ENCODE assay signal across 1 cellular context in the genomic region with DNA sequence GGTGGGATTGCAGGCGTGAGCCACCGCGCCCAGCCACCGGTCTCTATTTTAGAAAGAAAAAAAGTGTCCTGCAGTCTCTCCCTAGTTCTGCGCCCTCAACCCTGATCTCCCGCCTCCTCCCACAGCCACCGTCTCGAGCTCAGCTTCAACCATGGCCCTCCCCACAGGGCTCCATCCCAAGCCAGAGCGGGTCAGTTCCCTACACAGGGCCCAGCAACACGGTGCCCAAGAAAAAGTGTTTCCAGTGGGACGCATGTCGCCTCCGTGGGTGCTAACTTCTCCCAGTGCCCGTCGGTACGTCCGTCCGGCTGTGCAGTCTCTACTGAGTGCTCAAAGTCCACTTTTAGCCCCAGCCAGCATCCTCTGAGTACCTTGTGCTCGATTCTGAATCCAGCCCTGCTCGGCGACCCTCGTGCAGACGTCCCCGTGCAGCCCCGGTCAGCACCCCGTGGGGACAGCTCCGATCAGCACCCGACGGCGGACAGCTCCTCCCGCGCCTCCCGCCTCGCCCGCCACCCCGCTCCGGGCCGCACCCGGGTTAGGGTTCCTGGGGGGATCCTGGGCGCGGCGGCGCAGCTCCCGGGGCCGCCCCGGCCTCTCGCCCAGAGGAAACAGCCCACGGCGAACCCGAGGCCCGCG.
TF ChIP-seq lines count a peak whose summit lies in the region.

No MANE protein-coding gene starts in this region.

TF ChIP-seq in HepG2, 621 proteins besides CTCF, POLR2A, EP300 and RAD21 (continued from another document and continues in another):
- TF ChIP-seq, protein P1, sequence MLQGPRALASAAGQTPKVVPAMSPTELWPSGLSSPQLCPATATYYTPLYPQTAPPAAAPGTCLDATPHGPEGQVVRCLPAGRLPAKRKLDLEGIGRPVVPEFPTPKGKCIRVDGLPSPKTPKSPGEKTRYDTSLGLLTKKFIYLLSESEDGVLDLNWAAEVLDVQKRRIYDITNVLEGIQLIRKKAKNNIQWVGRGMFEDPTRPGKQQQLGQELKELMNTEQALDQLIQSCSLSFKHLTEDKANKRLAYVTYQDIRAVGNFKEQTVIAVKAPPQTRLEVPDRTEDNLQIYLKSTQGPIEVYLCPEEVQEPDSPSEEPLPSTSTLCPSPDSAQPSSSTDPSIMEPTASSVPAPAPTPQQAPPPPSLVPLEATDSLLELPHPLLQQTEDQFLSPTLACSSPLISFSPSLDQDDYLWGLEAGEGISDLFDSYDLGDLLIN (CRISPR knock-in tag; IDR thresholded peaks at IDR 0.05; ENCODE audit: borderline replicate concordance), result peak; percentile 99; the same call in 1 of the 2 replicates
- TF ChIP-seq SMAD3 (CRISPR knock-in tag; IDR thresholded peaks at IDR 0.05) (peak; percentile 99), ZNF619 (CRISPR knock-in tag; IDR thresholded peaks at IDR 0.05) (no peak), RFX5 (IDR thresholded peaks at IDR 0.05; ENCODE audit: low read depth, low read length) (no peak), NFE2L1 (CRISPR knock-in tag; IDR thresholded peaks at IDR 0.05; ENCODE audit: borderline replicate concordance) (peak; percentile 88; the same call in 1 of the 2 replicates), KAT7 (CRISPR knock-in tag; IDR thresholded peaks at IDR 0.05; ENCODE audit: borderline replicate concordance) (peak; percentile 85; the same call in 1 of the 2 replicates), ZNF326 (CRISPR knock-in tag; IDR thresholded peaks at IDR 0.05; ENCODE audit: borderline replicate concordance) (peak; percentile 87; the same call in 1 of the 2 replicates), CREM (IDR thresholded peaks at IDR 0.05) (no peak), CREM (CRISPR knock-in tag; IDR thresholded peaks at IDR 0.05) (peak; percentile 71), RARA (CRISPR knock-in tag; IDR thresholded peaks at IDR 0.05) (peak; percentile 91), MAFK (conservative IDR thresholded peaks at IDR 0.05 in 1 of 2, IDR thresholded peaks at IDR 0.05 in 1 of 2; ENCODE audit: low read length in 2 of 2) (no peak), MTERF4 (CRISPR knock-in tag; IDR thresholded peaks at IDR 0.05) (peak; percentile 95), SOX13 (IDR thresholded peaks at IDR 0.05) (no peak), SOX13 (CRISPR knock-in tag; conservative IDR thresholded peaks at IDR 0.05 in 1 of 2, IDR thresholded peaks at IDR 0.05 in 1 of 2) (peak in 1 of 2 experiments; percentile 81; a peak in 2 of 4 replicates), ZBTB20 (CRISPR knock-in tag; IDR thresholded peaks at IDR 0.05; ENCODE audit: borderline replicate concordance, low read depth) (peak; percentile 99), MYNN (CRISPR knock-in tag; IDR thresholded peaks at IDR 0.05; ENCODE audit: low read depth) (peak; percentile 97), ZNF317 (CRISPR knock-in tag; IDR thresholded peaks at IDR 0.05) (peak; percentile 90), MEIS2 (CRISPR knock-in tag; IDR thresholded peaks at IDR 0.05) (peak; percentile 100), MTF2 (CRISPR knock-in tag; IDR thresholded peaks at IDR 0.05; ENCODE audit: borderline replicate concordance) (peak; percentile 93), ZBTB42 (CRISPR knock-in tag; IDR thresholded peaks at IDR 0.05) (peak; percentile 85; the same call in 1 of the 2 replicates), HMG20A (CRISPR knock-in tag; IDR thresholded peaks at IDR 0.05; ENCODE audit: borderline replicate concordance) (peak; percentile 79; the same call in 1 of the 2 replicates), ZNF563 (CRISPR knock-in tag; IDR thresholded peaks at IDR 0.05) (peak; percentile 99), ZNF503 (CRISPR knock-in tag; IDR thresholded peaks at IDR 0.05) (peak; percentile 92), PRPF4 (IDR thresholded peaks at IDR 0.05; ENCODE audit: low read depth, low read length, poor library complexity, severe bottlenecking) (no peak), BRCA1 (CRISPR knock-in tag; IDR thresholded peaks at IDR 0.05) (peak; percentile 100), ZKSCAN1 (IDR thresholded peaks at IDR 0.05; ENCODE audit: low read length) (no peak), RFXAP (CRISPR knock-in tag; IDR thresholded peaks at IDR 0.05; ENCODE audit: borderline replicate concordance) (peak; percentile 95), ZNF30 (CRISPR knock-in tag; IDR thresholded peaks at IDR 0.05) (peak; percentile 98), ZNF564 (CRISPR knock-in tag; IDR thresholded peaks at IDR 0.05) (peak; percentile 98), ZBTB7A (CRISPR knock-in tag; IDR thresholded peaks at IDR 0.05) (peak; percentile 97), ZNF615 (CRISPR knock-in tag; IDR thresholded peaks at IDR 0.05; ENCODE audit: borderline replicate concordance) (peak; percentile 97), ZNF20 (CRISPR knock-in tag; IDR thresholded peaks at IDR 0.05) (0 out of 2 replicates have a peak, but pooled peaks have one; percentile 89), ZNF687 (CRISPR knock-in tag; IDR thresholded peaks at IDR 0.05) (peak; percentile 83), SIX4 (CRISPR knock-in tag; IDR thresholded peaks at IDR 0.05) (peak; percentile 94), PAWR (CRISPR knock-in tag; IDR thresholded peaks at IDR 0.05; ENCODE audit: borderline replicate concordance) (no peak), FOSL2 (CRISPR knock-in tag; IDR thresholded peaks at IDR 0.05) (peak; percentile 79), ZNF263 (CRISPR knock-in tag; IDR thresholded peaks at IDR 0.05) (peak; percentile 87), NFATC3 (CRISPR knock-in tag; IDR thresholded peaks at IDR 0.05) (peak; percentile 83; the same call in 1 of the 2 replicates), ZFY (CRISPR knock-in tag; IDR thresholded peaks at IDR 0.05) (peak; percentile 80), MLXIP (CRISPR knock-in tag; IDR thresholded peaks at IDR 0.05; ENCODE audit: borderline replicate concordance) (peak; percentile 98), JDP2 (CRISPR knock-in tag; IDR thresholded peaks at IDR 0.05; ENCODE audit: borderline replicate concordance) (peak; percentile 97; the same call in 1 of the 2 replicates), ZBTB7B (CRISPR knock-in tag; IDR thresholded peaks at IDR 0.05) (peak; percentile 86), HNRNPL (IDR thresholded peaks at IDR 0.05; ENCODE audit: low read depth, low read length) (no peak), HNRNPH1 (optimal IDR thresholded peaks at IDR 0.05; ENCODE audit: low read depth, low read length) (no peak), IKZF5 (CRISPR knock-in tag; IDR thresholded peaks at IDR 0.05) (peak; percentile 99), ZNF768 (CRISPR knock-in tag; IDR thresholded peaks at IDR 0.05) (peak; percentile 93), ZNF441 (CRISPR knock-in tag; IDR thresholded peaks at IDR 0.05; ENCODE audit: borderline replicate concordance) (peak; percentile 99)
- TF ChIP-seq, protein P2, sequence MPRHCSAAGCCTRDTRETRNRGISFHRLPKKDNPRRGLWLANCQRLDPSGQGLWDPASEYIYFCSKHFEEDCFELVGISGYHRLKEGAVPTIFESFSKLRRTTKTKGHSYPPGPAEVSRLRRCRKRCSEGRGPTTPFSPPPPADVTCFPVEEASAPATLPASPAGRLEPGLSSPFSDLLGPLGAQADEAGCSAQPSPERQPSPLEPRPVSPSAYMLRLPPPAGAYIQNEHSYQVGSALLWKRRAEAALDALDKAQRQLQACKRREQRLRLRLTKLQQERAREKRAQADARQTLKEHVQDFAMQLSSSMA (CRISPR knock-in tag; IDR thresholded peaks at IDR 0.05), result peak; percentile 92; the same call in 1 of the 2 replicates
- TF ChIP-seq, protein P3, sequence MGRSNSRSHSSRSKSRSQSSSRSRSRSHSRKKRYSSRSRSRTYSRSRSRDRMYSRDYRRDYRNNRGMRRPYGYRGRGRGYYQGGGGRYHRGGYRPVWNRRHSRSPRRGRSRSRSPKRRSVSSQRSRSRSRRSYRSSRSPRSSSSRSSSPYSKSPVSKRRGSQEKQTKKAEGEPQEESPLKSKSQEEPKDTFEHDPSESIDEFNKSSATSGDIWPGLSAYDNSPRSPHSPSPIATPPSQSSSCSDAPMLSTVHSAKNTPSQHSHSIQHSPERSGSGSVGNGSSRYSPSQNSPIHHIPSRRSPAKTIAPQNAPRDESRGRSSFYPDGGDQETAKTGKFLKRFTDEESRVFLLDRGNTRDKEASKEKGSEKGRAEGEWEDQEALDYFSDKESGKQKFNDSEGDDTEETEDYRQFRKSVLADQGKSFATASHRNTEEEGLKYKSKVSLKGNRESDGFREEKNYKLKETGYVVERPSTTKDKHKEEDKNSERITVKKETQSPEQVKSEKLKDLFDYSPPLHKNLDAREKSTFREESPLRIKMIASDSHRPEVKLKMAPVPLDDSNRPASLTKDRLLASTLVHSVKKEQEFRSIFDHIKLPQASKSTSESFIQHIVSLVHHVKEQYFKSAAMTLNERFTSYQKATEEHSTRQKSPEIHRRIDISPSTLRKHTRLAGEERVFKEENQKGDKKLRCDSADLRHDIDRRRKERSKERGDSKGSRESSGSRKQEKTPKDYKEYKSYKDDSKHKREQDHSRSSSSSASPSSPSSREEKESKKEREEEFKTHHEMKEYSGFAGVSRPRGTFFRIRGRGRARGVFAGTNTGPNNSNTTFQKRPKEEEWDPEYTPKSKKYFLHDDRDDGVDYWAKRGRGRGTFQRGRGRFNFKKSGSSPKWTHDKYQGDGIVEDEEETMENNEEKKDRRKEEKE (IDR thresholded peaks at IDR 0.05), result no peak
